ENCODE assay signal across 11 cellular contexts in the genomic region with DNA sequence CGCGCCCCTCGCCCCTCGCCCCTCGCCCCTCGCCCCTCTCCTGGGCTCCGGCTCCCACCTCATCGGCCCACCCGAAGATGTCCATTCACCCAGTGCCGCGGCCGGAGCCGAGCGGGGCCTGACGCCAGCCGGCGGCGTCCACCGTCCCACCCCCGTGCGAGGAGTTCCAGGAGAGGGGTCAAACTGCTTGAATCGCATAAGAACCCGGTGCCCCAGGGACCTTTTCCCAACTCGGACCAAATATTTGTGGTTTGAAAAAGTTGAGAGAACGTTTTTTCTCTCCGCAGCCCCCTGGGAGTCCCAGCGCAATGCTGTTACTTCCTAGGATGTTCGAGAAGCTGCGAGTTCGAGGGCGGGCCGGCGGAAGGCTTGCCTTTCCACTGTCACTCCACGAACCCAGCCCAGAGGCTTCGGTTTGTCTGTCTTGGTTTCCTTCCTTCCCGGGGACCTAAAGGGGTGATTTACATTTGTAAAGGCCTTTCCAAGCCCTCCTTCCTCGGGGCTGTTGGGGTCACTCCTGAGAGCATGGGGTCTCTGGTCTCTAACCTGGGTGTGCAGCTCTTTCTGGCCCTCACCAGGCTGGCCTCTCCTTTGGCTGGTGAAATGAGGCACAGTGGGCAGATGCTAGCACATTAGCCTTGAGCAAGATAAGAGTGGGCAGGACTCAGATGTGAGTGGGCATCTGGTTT. TPM values are rescaled to one million over a fixed set of nuclear protein-coding genes. Genes with fewer than 3 reads are reported as not detected.
DNase-seq lines count a peak whose midpoint lies in the region; ATAC-seq, FAIRE-seq and TF ChIP-seq lines count a peak whose summit lies in the region.
"Had no signal": no experiment of that assay in that cellular context is flagged by ENCODE, and none has a peak within 500 bp of the region (broad histone marks: within the 10 kb centered on the region; RNA-seq: fewer than 3 reads in every experiment).

No MANE protein-coding gene starts in this region.

- no peaks in the 10 kb centered on the region for H4K20me1 ChIP-seq in endothelial cell of umbilical vein (replicated peaks; ENCODE audit: control insufficient read depth, extremely low read depth, insufficient read depth, low read length)

- no peak for FAIRE-seq in endothelial cell of umbilical vein (lab: Jason Lieb, UNC)

- BruUV-seq in endothelial cell of umbilical vein (replicated peaks; lab: Mats Ljungman, UMichigan): no TSS peak

- ATAC-seq in activated naive CD4-positive, alpha-beta T cell treated with anti-CD3 and anti-CD28 coated beads, Interleukin-2, amount 50 U/mL, for 72 hours: no peak
- no peak for ATAC-seq in naive B cell (ENCODE audit: low read depth in 2 of 2)

- TF ChIP-seq POLR2A in endothelial cell of umbilical vein (IDR thresholded peaks at IDR 0.05; ENCODE audit: low read depth, low read length): no peak

- no peaks in the 10 kb centered on the region for H3K9me1 ChIP-seq in endothelial cell of umbilical vein (replicated peaks; ENCODE audit: control insufficient read depth, extremely low read depth, insufficient read depth, low read length)

- H3K9ac ChIP-seq in endothelial cell of umbilical vein (replicated peaks; ENCODE audit: extremely low read depth, insufficient read depth, low read length): peak overlapping the region; percentile 23

- peak overlapping the region; percentile 93 for H3K27ac Mint-ChIP-seq in activated naive CD4-positive, alpha-beta T cell treated with anti-CD3 and anti-CD28 coated beads for 36 hours
- H3K27ac Mint-ChIP-seq in activated naive CD4-positive, alpha-beta T cell treated with anti-CD3 and anti-CD28 coated beads, Interleukin-2, amount 50 U/mL, for 72 hours: peak overlapping the region in 1 of 2 donors; percentile 93
- H3K27ac Mint-ChIP-seq in naive B cell: peak overlapping the region; percentile 87 to 99 (median 96)
- H3K27ac Mint-ChIP-seq: progenitor cell of endocrine pancreas had no signal

- H3K4me3 ChIP-seq in endothelial cell of umbilical vein (replicated peaks in 1 of 3; ENCODE audit: insufficient read depth in 1 of 3, low read depth in 1 of 3, low read length in 3 of 3): peak overlapping the region in 2 of 3 experiments; percentile 27 to 34
- H3K4me3 ChIP-seq in urinary bladder (ENCODE audit: low read depth, low read length): peak overlapping the region; percentile 46

- no peak for TF ChIP-seq CTCF in endothelial cell of umbilical vein (IDR thresholded peaks at IDR 0.05; ENCODE audit: extremely low read depth in 1 of 2, insufficient read depth in 1 of 2, low read depth in 1 of 2, low read length in 2 of 2)

- H3K36me3 ChIP-seq in endothelial cell of umbilical vein (ENCODE audit: control insufficient read depth in 2 of 2, extremely low read depth in 1 of 2, insufficient read depth in 2 of 2, low read length in 2 of 2): no peaks in the 10 kb centered on the region
- H3K36me3 ChIP-seq in urinary bladder (ENCODE audit: insufficient read depth): no peaks in the 10 kb centered on the region

- no peaks in the 10 kb centered on the region for H3K27me3 Mint-ChIP-seq in activated naive CD4-positive, alpha-beta T cell treated with anti-CD3 and anti-CD28 coated beads for 36 hours (ENCODE audit: low read depth)
- no peaks in the 10 kb centered on the region for H3K27me3 Mint-ChIP-seq in naive B cell

- dilution Hi-C loops in endothelial cell of umbilical vein (cut with MboI; ENCODE audit: extremely low pct_ligation_motif_present, low sequenced_read_pairs): no loop called here

- POLR2A ChIA-PET in endothelial cell of umbilical vein (lab: Charles Lee): interaction anchor here (0.6 kb wide), 1 partner anchor 57 kb away, joined by 6 read pairs; no protein-coding TSS in a partner anchor

- H3K9me3 Mint-ChIP-seq in activated naive CD4-positive, alpha-beta T cell treated with anti-CD3 and anti-CD28 coated beads for 36 hours: no peaks in the 10 kb centered on the region
- no peaks in the 10 kb centered on the region for H3K9me3 Mint-ChIP-seq in activated naive CD4-positive, alpha-beta T cell treated with anti-CD3 and anti-CD28 coated beads, Interleukin-2, amount 50 U/mL, for 72 hours
- no peaks in the 10 kb centered on the region for H3K9me3 Mint-ChIP-seq in naive B cell

- H3K79me2 ChIP-seq in endothelial cell of umbilical vein (ENCODE audit: control insufficient read depth, insufficient read depth, low read length): no peaks in the 10 kb centered on the region

- no peak for DNase-seq in activated naive CD4-positive, alpha-beta T cell treated with anti-CD3 and anti-CD28 coated beads for 36 hours
- DNase-seq in activated naive CD4-positive, alpha-beta T cell treated with anti-CD3 and anti-CD28 coated beads, Interleukin-2, amount 50 U/mL, for 72 hours (ENCODE audit: low spot score in 2 of 2): no peak
- DNase-seq in endothelial cell of umbilical vein (ENCODE audit: low read depth, low spot score) (peak; percentile 26), naive B cell (no peak), cortex of kidney (lab: John Stamatoyannopoulos, UW) (no peak), GM03348 (ENCODE audit: low spot score) (no peak), NCI-H2029 treated with DMSO at 0.1 percent for 48 hours (lab: John Stamatoyannopoulos, UW) (no peak)
- DNase-seq: NCI-H1694 treated with DMSO at 0.1 percent for 48 hours had no signal

- peak overlapping the region; percentile 49 for H2AFZ ChIP-seq in endothelial cell of umbilical vein (ENCODE audit: low read depth, low read length)

- CTCF ChIA-PET in activated naive CD4-positive, alpha-beta T cell treated with anti-CD3 and anti-CD28 coated beads for 36 hours (lab: Charles Lee): interaction anchor here (1.0 kb wide), 1 partner anchor 37 kb away, joined by 3 read pairs; no protein-coding TSS in a partner anchor
- CTCF ChIA-PET in endothelial cell of umbilical vein (lab: Charles Lee): interaction anchor here (1.0 to 1.6 kb wide), 10 partner anchors 9 to 377 kb away, joined by 3 to 8 read pairs (median 4); no protein-coding TSS in a partner anchor

- H3K36me3 Mint-ChIP-seq in activated naive CD4-positive, alpha-beta T cell treated with anti-CD3 and anti-CD28 coated beads for 36 hours (ENCODE audit: low read depth): no peaks in the 10 kb centered on the region
- H3K36me3 Mint-ChIP-seq in activated naive CD4-positive, alpha-beta T cell treated with anti-CD3 and anti-CD28 coated beads, Interleukin-2, amount 50 U/mL, for 72 hours: peaks cover 0 to 4% of the 10 kb centered on the region in 2 donors
- no peaks in the 10 kb centered on the region for H3K36me3 Mint-ChIP-seq in naive B cell

- intact Hi-C loops in activated naive CD4-positive, alpha-beta T cell treated with anti-CD3 and anti-CD28 coated beads for 36 hours (cut with micrococcal nuclease): no loop called here
- intact Hi-C loops in endothelial cell of umbilical vein (cut with micrococcal nuclease): loop anchor here (2.0 kb wide), 4 partner anchors 47 to 355 kb away; no protein-coding TSS in a partner anchor

- H3K4me2 ChIP-seq in endothelial cell of umbilical vein (ENCODE audit: insufficient read depth, low read length): peak overlapping the region; percentile 76

- peaks cover 8 to 11% of the 10 kb centered on the region in 2 experiments for H3K27me3 ChIP-seq in endothelial cell of umbilical vein (ENCODE audit: control insufficient read depth in 2 of 2, insufficient read depth in 2 of 2, low read length in 2 of 2)

- WGBS in urinary bladder: 28% methylated on average over 37 of the region's 37 CpGs

- H3K4me1 Mint-ChIP-seq in activated naive CD4-positive, alpha-beta T cell treated with anti-CD3 and anti-CD28 coated beads for 36 hours (ENCODE audit: low read depth): peaks cover 89% of the 10 kb centered on the region
- peaks cover 63 to 85% (median 79%) of the 10 kb centered on the region in 3 donors for H3K4me1 Mint-ChIP-seq in naive B cell

- peak overlapping the region; percentile 79 for H3K4me3 Mint-ChIP-seq in activated naive CD4-positive, alpha-beta T cell treated with anti-CD3 and anti-CD28 coated beads for 36 hours
- peak overlapping the region; percentile 43 to 93 (median 90) for H3K4me3 Mint-ChIP-seq in naive B cell

- H3K27ac ChIP-seq in endothelial cell of umbilical vein (ENCODE audit: insufficient read depth, low read depth, low read length): peak overlapping the region; percentile 43
- no peak overlapping the region for H3K27ac ChIP-seq in urinary bladder (ENCODE audit: low read depth)
- H3K27ac ChIP-seq: C4-2B had no signal

- H3K4me1 ChIP-seq in endothelial cell of umbilical vein (ENCODE audit: control insufficient read depth, extremely low read depth, insufficient read depth, low read length) (peaks cover 12% of the 10 kb centered on the region), urinary bladder (ENCODE audit: insufficient read depth) (no peaks in the 10 kb centered on the region)

- no peaks in the 10 kb centered on the region for H3K9me3 ChIP-seq in endothelial cell of umbilical vein (replicated peaks; ENCODE audit: control insufficient read depth, insufficient read depth, low read length)

TF ChIP-seq in endothelial cell of umbilical vein, 7 proteins besides CTCF, POLR2A, EP300 and RAD21 (continues in another document):
- TF ChIP-seq, protein P1, sequence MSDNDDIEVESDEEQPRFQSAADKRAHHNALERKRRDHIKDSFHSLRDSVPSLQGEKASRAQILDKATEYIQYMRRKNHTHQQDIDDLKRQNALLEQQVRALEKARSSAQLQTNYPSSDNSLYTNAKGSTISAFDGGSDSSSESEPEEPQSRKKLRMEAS (IDR thresholded peaks at IDR 0.05; ENCODE audit: insufficient read depth, insufficient read length): no peak
- no peak for TF ChIP-seq POLR2AphosphoS5 (IDR thresholded peaks at IDR 0.05; ENCODE audit: insufficient read depth, low read depth, low read length)
- no peak for TF ChIP-seq EZH2 (IDR thresholded peaks at IDR 0.05; ENCODE audit: borderline replicate concordance, low read depth, low read length, severe bottlenecking)
- TF ChIP-seq GATA2 (IDR thresholded peaks at IDR 0.05; ENCODE audit: insufficient read depth, insufficient read length, low read depth, low read length): no peak
- no peak for TF ChIP-seq MYC (IDR thresholded peaks at IDR 0.05; ENCODE audit: low read depth, low read length)

RNA-seq across cellular contexts. Expression of gene ETS1, which starts 38.0 kb away (rescaled TPM):
- total RNA-seq in activated naive CD4-positive, alpha-beta T cell treated with anti-CD3 and anti-CD28 coated beads for 36 hours: 100 to 1,000 TPM; 336 to 338 TPM
- 100 to 1,000 TPM; 176 to 461 TPM for total RNA-seq in activated naive CD4-positive, alpha-beta T cell treated with anti-CD3 and anti-CD28 coated beads, Interleukin-2, amount 50 U/mL, for 72 hours
- total RNA-seq in endothelial cell of umbilical vein (108 and 115 TPM in 2 replicates), urinary bladder (64.0 TPM)
- polyA plus RNA-seq in endothelial cell of umbilical vein (26.7 and 34.2 TPM in 2 replicates), naive B cell (ENCODE audit: low read depth in 6 of 6) (100 to 1,000 TPM; 205 to 278 (median 247) TPM), urinary bladder (35.6 TPM)
- polyA plus RNA-seq in endothelial cell of umbilical vein (2011; cell fraction: cytosol; rRNA removed): 33.3 and 34.2 TPM in 2 replicates
- 31.6 and 32.1 TPM in 2 replicates for polyA plus RNA-seq in endothelial cell of umbilical vein (2011; cell fraction: nucleus; rRNA removed)
- 57.6 and 58.6 TPM in 2 replicates for polyA plus RNA-seq in endothelial cell of umbilical vein (2012)
- polyA minus RNA-seq in endothelial cell of umbilical vein: 66.7 and 75.6 TPM in 2 replicates
- polyA minus RNA-seq in endothelial cell of umbilical vein (2011; cell fraction: cytosol; rRNA and poly(A)+ RNA removed): 3.8 TPM
- polyA minus RNA-seq in endothelial cell of umbilical vein (2011; cell fraction: nucleus; rRNA and poly(A)+ RNA removed): 73.3 and 89.4 TPM in 2 replicates
